In the genomic region with DNA sequence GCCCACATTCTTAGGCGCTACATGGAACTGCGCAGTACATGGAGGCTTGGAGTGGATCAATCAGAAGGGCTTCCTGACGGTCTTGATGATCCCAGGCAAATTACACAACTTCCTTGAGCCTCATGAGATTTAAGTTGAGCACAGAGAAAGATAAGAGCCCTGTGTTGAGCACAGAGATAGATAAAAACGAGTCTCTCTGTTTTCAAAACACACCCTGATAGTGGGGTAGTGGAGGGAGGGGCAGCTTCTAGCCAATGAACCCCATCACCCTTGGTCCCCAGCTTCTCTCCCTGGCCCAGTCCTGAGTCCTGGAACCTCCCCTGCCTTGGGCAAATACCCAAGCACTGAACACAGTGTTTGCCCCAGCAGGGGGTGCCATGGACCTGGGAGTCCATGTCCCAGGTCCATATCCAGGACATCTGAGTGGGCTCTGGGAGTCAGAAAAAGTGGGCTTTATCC, we compare ENCODE assay signal across 2 cellular contexts.
TF ChIP-seq lines count a peak whose summit lies in the region.

No MANE protein-coding gene starts in this region.

TF ChIP-seq in IMR-90, 13 proteins besides CTCF, POLR2A, EP300 and RAD21:
- no peak for TF ChIP-seq BHLHE40 (IDR thresholded peaks at IDR 0.05; ENCODE audit: low read depth, low read length)
- TF ChIP-seq RFX5 (IDR thresholded peaks at IDR 0.05; ENCODE audit: low read depth, low read length) = no peak

TF ChIP-seq in K562, 482 proteins besides CTCF, POLR2A, EP300 and RAD21 (continues in another document):
- no peak for TF ChIP-seq ZNF324 (CRISPR knock-in tag; IDR thresholded peaks at IDR 0.05)
- TF ChIP-seq ZNF184 (CRISPR knock-in tag; IDR thresholded peaks at IDR 0.05) = no peak
- TF ChIP-seq MYC (IDR thresholded peaks at IDR 0.05; ENCODE audit: low read depth, low read length) = 0 out of 2 replicates have a peak, but pooled peaks have one; percentile 15
- TF ChIP-seq MYC (CRISPR knock-in tag; IDR thresholded peaks at IDR 0.05; ENCODE audit: borderline replicate concordance, low read depth) = no peak
- TF ChIP-seq PHB (CRISPR knock-in tag; IDR thresholded peaks at IDR 0.05) = no peak
- no peak for TF ChIP-seq NRF1 (conservative IDR thresholded peaks at IDR 0.05 in 1 of 2, IDR thresholded peaks at IDR 0.05 in 1 of 2)
- TF ChIP-seq, protein P1, sequence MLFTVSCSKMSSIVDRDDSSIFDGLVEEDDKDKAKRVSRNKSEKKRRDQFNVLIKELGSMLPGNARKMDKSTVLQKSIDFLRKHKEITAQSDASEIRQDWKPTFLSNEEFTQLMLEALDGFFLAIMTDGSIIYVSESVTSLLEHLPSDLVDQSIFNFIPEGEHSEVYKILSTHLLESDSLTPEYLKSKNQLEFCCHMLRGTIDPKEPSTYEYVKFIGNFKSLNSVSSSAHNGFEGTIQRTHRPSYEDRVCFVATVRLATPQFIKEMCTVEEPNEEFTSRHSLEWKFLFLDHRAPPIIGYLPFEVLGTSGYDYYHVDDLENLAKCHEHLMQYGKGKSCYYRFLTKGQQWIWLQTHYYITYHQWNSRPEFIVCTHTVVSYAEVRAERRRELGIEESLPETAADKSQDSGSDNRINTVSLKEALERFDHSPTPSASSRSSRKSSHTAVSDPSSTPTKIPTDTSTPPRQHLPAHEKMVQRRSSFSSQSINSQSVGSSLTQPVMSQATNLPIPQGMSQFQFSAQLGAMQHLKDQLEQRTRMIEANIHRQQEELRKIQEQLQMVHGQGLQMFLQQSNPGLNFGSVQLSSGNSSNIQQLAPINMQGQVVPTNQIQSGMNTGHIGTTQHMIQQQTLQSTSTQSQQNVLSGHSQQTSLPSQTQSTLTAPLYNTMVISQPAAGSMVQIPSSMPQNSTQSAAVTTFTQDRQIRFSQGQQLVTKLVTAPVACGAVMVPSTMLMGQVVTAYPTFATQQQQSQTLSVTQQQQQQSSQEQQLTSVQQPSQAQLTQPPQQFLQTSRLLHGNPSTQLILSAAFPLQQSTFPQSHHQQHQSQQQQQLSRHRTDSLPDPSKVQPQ (CRISPR knock-in tag; IDR thresholded peaks at IDR 0.05; ENCODE audit: borderline replicate concordance) = no peak
- no peak for TF ChIP-seq ZNF24 (IDR thresholded peaks at IDR 0.05)
- peak; percentile 65 for TF ChIP-seq CBFA2T2 (conservative IDR thresholded peaks at IDR 0.05)
- TF ChIP-seq, protein P2, sequence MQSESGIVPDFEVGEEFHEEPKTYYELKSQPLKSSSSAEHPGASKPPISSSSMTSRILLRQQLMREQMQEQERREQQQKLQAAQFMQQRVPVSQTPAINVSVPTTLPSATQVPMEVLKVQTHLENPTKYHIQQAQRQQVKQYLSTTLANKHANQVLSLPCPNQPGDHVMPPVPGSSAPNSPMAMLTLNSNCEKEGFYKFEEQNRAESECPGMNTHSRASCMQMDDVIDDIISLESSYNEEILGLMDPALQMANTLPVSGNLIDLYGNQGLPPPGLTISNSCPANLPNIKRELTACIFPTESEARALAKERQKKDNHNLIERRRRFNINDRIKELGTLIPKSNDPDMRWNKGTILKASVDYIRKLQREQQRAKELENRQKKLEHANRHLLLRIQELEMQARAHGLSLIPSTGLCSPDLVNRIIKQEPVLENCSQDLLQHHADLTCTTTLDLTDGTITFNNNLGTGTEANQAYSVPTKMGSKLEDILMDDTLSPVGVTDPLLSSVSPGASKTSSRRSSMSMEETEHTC (IDR thresholded peaks at IDR 0.05) = no peak
- no peak for TF ChIP-seq SETDB1 (IDR thresholded peaks at IDR 0.05; ENCODE audit: low read length)
- TF ChIP-seq, protein P3, sequence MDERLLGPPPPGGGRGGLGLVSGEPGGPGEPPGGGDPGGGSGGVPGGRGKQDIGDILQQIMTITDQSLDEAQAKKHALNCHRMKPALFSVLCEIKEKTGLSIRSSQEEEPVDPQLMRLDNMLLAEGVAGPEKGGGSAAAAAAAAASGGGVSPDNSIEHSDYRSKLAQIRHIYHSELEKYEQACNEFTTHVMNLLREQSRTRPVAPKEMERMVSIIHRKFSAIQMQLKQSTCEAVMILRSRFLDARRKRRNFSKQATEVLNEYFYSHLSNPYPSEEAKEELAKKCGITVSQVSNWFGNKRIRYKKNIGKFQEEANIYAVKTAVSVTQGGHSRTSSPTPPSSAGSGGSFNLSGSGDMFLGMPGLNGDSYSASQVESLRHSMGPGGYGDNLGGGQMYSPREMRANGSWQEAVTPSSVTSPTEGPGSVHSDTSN (CRISPR knock-in tag; IDR thresholded peaks at IDR 0.05; ENCODE audit: low read depth) = no peak
- TF ChIP-seq, protein P3 (tag; conservative IDR thresholded peaks at IDR 0.05; ENCODE audit: low read depth) = no peak
- TF ChIP-seq KDM1A (IDR thresholded peaks at IDR 0.05) = peak; percentile 19 to 29; a peak in 2 of 4 replicates
- TF ChIP-seq, protein P4, sequence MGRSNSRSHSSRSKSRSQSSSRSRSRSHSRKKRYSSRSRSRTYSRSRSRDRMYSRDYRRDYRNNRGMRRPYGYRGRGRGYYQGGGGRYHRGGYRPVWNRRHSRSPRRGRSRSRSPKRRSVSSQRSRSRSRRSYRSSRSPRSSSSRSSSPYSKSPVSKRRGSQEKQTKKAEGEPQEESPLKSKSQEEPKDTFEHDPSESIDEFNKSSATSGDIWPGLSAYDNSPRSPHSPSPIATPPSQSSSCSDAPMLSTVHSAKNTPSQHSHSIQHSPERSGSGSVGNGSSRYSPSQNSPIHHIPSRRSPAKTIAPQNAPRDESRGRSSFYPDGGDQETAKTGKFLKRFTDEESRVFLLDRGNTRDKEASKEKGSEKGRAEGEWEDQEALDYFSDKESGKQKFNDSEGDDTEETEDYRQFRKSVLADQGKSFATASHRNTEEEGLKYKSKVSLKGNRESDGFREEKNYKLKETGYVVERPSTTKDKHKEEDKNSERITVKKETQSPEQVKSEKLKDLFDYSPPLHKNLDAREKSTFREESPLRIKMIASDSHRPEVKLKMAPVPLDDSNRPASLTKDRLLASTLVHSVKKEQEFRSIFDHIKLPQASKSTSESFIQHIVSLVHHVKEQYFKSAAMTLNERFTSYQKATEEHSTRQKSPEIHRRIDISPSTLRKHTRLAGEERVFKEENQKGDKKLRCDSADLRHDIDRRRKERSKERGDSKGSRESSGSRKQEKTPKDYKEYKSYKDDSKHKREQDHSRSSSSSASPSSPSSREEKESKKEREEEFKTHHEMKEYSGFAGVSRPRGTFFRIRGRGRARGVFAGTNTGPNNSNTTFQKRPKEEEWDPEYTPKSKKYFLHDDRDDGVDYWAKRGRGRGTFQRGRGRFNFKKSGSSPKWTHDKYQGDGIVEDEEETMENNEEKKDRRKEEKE (IDR thresholded peaks at IDR 0.05; ENCODE audit: borderline replicate concordance in 1 of 2, control insufficient read depth in 1 of 2, low read depth in 2 of 2, low read length in 1 of 2) = no peak
- TF ChIP-seq, protein P5, sequence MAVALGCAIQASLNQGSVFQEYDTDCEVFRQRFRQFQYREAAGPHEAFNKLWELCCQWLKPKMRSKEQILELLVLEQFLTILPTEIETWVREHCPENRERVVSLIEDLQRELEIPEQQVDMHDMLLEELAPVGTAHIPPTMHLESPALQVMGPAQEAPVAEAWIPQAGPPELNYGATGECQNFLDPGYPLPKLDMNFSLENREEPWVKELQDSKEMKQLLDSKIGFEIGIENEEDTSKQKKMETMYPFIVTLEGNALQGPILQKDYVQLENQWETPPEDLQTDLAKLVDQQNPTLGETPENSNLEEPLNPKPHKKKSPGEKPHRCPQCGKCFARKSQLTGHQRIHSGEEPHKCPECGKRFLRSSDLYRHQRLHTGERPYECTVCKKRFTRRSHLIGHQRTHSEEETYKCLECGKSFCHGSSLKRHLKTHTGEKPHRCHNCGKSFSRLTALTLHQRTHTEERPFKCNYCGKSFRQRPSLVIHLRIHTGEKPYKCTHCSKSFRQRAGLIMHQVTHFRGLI (CRISPR knock-in tag; IDR thresholded peaks at IDR 0.05) = no peak
- TF ChIP-seq, protein P6, sequence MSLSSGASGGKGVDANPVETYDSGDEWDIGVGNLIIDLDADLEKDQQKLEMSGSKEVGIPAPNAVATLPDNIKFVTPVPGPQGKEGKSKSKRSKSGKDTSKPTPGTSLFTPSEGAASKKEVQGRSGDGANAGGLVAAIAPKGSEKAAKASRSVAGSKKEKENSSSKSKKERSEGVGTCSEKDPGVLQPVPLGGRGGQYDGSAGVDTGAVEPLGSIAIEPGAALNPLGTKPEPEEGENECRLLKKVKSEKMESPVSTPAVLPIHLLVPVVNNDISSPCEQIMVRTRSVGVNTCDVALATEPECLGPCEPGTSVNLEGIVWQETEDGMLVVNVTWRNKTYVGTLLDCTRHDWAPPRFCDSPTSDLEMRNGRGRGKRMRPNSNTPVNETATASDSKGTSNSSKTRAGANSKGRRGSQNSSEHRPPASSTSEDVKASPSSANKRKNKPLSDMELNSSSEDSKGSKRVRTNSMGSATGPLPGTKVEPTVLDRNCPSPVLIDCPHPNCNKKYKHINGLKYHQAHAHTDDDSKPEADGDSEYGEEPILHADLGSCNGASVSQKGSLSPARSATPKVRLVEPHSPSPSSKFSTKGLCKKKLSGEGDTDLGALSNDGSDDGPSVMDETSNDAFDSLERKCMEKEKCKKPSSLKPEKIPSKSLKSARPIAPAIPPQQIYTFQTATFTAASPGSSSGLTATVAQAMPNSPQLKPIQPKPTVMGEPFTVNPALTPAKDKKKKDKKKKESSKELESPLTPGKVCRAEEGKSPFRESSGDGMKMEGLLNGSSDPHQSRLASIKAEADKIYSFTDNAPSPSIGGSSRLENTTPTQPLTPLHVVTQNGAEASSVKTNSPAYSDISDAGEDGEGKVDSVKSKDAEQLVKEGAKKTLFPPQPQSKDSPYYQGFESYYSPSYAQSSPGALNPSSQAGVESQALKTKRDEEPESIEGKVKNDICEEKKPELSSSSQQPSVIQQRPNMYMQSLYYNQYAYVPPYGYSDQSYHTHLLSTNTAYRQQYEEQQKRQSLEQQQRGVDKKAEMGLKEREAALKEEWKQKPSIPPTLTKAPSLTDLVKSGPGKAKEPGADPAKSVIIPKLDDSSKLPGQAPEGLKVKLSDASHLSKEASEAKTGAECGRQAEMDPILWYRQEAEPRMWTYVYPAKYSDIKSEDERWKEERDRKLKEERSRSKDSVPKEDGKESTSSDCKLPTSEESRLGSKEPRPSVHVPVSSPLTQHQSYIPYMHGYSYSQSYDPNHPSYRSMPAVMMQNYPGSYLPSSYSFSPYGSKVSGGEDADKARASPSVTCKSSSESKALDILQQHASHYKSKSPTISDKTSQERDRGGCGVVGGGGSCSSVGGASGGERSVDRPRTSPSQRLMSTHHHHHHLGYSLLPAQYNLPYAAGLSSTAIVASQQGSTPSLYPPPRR (CRISPR knock-in tag; IDR thresholded peaks at IDR 0.05; ENCODE audit: borderline replicate concordance) = no peak
- TF ChIP-seq MYNN (IDR thresholded peaks at IDR 0.05) = no peak
- no peak for TF ChIP-seq MYNN (CRISPR knock-in tag; IDR thresholded peaks at IDR 0.05)
- TF ChIP-seq ZBTB17 (CRISPR knock-in tag; IDR thresholded peaks at IDR 0.05) = 0 out of 2 replicates have a peak, but pooled peaks have one; percentile 72
- no peak for TF ChIP-seq HDGF (IDR thresholded peaks at IDR 0.05)
- TF ChIP-seq RBM39 (optimal IDR thresholded peaks at IDR 0.05; ENCODE audit: low read depth, low read length) = no peak
- TF ChIP-seq, protein P7, sequence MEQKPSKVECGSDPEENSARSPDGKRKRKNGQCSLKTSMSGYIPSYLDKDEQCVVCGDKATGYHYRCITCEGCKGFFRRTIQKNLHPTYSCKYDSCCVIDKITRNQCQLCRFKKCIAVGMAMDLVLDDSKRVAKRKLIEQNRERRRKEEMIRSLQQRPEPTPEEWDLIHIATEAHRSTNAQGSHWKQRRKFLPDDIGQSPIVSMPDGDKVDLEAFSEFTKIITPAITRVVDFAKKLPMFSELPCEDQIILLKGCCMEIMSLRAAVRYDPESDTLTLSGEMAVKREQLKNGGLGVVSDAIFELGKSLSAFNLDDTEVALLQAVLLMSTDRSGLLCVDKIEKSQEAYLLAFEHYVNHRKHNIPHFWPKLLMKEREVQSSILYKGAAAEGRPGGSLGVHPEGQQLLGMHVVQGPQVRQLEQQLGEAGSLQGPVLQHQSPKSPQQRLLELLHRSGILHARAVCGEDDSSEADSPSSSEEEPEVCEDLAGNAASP (IDR thresholded peaks at IDR 0.05) = no peak
- TF ChIP-seq KLF1 (tag; IDR thresholded peaks at IDR 0.05) = no peak
- no peak for TF ChIP-seq RAD51 (IDR thresholded peaks at IDR 0.05; ENCODE audit: borderline replicate concordance, low read depth)
- no peak for TF ChIP-seq ZNF766 (CRISPR knock-in tag; conservative IDR thresholded peaks at IDR 0.05)
- TF ChIP-seq RBM22 (IDR thresholded peaks at IDR 0.05; ENCODE audit: low read depth, low read length, poor library complexity, severe bottlenecking) = no peak
- TF ChIP-seq, protein P8, sequence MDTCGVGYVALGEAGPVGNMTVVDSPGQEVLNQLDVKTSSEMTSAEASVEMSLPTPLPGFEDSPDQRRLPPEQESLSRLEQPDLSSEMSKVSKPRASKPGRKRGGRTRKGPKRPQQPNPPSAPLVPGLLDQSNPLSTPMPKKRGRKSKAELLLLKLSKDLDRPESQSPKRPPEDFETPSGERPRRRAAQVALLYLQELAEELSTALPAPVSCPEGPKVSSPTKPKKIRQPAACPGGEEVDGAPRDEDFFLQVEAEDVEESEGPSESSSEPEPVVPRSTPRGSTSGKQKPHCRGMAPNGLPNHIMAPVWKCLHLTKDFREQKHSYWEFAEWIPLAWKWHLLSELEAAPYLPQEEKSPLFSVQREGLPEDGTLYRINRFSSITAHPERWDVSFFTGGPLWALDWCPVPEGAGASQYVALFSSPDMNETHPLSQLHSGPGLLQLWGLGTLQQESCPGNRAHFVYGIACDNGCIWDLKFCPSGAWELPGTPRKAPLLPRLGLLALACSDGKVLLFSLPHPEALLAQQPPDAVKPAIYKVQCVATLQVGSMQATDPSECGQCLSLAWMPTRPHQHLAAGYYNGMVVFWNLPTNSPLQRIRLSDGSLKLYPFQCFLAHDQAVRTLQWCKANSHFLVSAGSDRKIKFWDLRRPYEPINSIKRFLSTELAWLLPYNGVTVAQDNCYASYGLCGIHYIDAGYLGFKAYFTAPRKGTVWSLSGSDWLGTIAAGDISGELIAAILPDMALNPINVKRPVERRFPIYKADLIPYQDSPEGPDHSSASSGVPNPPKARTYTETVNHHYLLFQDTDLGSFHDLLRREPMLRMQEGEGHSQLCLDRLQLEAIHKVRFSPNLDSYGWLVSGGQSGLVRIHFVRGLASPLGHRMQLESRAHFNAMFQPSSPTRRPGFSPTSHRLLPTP (IDR thresholded peaks at IDR 0.05; ENCODE audit: borderline replicate concordance, extremely low read depth, insufficient read length) = no peak
- TF ChIP-seq ZNF3 (CRISPR knock-in tag; IDR thresholded peaks at IDR 0.05) = no peak
- TF ChIP-seq SMAD4 (CRISPR knock-in tag; conservative IDR thresholded peaks at IDR 0.05) = no peak
- no peak for TF ChIP-seq BCOR (IDR thresholded peaks at IDR 0.05)
- TF ChIP-seq, protein P9, sequence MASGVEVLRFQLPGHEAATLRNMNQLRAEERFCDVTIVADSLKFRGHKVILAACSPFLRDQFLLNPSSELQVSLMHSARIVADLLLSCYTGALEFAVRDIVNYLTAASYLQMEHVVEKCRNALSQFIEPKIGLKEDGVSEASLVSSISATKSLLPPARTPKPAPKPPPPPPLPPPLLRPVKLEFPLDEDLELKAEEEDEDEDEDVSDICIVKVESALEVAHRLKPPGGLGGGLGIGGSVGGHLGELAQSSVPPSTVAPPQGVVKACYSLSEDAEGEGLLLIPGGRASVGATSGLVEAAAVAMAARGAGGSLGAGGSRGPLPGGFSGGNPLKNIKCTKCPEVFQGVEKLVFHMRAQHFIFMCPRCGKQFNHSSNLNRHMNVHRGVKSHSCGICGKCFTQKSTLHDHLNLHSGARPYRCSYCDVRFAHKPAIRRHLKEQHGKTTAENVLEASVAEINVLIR (CRISPR knock-in tag; IDR thresholded peaks at IDR 0.05) = no peak
- no peak for TF ChIP-seq HNRNPH1 (optimal IDR thresholded peaks at IDR 0.05; ENCODE audit: low read depth, low read length)
- no peak for TF ChIP-seq NFXL1 (CRISPR knock-in tag; IDR thresholded peaks at IDR 0.05)
